ENCODE assay signal across 12 cellular contexts in the genomic region with DNA sequence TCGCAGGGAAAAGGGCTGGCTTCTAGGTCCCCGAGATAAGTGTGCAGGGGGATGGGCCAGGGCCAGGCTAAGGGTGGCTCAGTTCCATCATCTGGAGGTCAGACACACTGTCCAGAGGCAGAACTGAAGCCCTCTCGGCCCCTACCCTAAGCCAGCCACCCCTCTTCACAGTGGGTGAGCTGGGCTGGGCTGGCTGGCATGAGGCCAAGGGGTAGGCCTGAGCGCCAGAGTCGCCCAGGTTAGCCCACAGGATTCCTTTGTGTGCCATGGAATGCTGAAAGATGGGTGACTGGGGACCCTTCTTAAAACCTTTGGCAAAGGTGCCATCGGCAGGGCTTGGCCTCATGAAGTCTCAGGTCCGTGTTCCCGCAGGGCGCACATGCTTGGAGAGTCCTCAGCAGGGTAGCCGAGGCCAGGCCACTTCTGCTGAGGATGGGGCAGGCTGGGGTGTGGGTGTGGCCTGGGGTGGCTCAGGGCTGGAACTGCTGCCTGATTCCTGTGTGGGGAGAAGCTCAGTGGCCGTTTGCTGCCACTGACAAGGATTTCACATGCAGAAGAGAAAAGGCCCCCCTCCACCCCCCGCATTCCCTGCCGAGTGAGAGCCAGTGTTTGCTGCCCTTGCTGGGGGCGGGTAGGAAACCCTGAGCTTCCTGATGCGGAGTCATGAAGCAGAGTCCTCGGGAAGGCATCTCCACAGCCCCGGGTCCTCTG. TPM values are rescaled to one million over a fixed set of nuclear protein-coding genes. Genes with fewer than 3 reads are reported as not detected.
DNase-seq lines count a peak whose midpoint lies in the region; ATAC-seq and TF ChIP-seq lines count a peak whose summit lies in the region.
"Had no signal": no experiment of that assay in that cellular context is flagged by ENCODE, and none has a peak within 500 bp of the region (broad histone marks: within the 10 kb centered on the region; RNA-seq: fewer than 3 reads in every experiment).

No MANE protein-coding gene starts in this region.

- H3K27ac ChIP-seq in HEK293 (ENCODE audit: extremely low read depth, low read depth, low read length): no peak overlapping the region
- peak overlapping the region; percentile 35 for H3K27ac ChIP-seq in layer of hippocampus (ENCODE audit: low read depth, low read length)

- no peak overlapping the region for H3K4me3 Mint-ChIP-seq in activated T-cell treated with anti-CD3 and anti-CD28 coated beads, Interleukin-2, amount 50 U/mL, for 72 hours
- H3K4me3 Mint-ChIP-seq: activated CD4-positive, alpha-beta T cell treated with anti-CD3 and anti-CD28 coated beads, Interleukin-2, amount 10 ng/mL, durations not matched to agents 24 days and 14 days; T-cell had no signal

- POLR2A ChIA-PET in HEK293 (lab: Yijun Ruan, JAX): no interaction called here

- H3K4me1 ChIP-seq in HEK293 (ENCODE audit: control insufficient read depth, insufficient read depth, low read length): no peaks in the 10 kb centered on the region

- H3K36me3 ChIP-seq in HEK293 (ENCODE audit: control insufficient read depth in 2 of 2, insufficient read depth in 1 of 2, low read length in 2 of 2): peaks cover 0 to 25% of the 10 kb centered on the region in 2 experiments; a peak in 1 of 3 replicates

- no peaks in the 10 kb centered on the region for H3K27me3 ChIP-seq in layer of hippocampus (ENCODE audit: control insufficient read depth, insufficient read depth, low read length)

- DNase-seq in astrocyte of the hippocampus (ENCODE audit: low read depth, low spot score) (peak; percentile 34), sciatic nerve (ENCODE audit: low spot score) (peak; percentile 67), NOMO-1 treated with dmso at 0.1 percent for 144 hours (lab: John Stamatoyannopoulos, UW; ENCODE audit: unreplicated experiment) (no peak), GM20000 (ENCODE audit: low spot score) (no peak)
- DNase-seq in activated T-cell treated with anti-CD3 and anti-CD28 coated beads, Interleukin-2, amount 50 U/mL, for 72 hours: no peak
- DNase-seq: activated CD4-positive, alpha-beta T cell treated with anti-CD3 and anti-CD28 coated beads, Interleukin-2, amount 10 ng/mL, durations not matched to agents 24 days and 14 days; NCI-H2081 treated with DMSO at 0.1 percent for 48 hours had no signal

- H3K27me3 Mint-ChIP-seq in activated T-cell treated with anti-CD3 and anti-CD28 coated beads, Interleukin-2, amount 50 U/mL, for 72 hours (ENCODE audit: low read depth): no peaks in the 10 kb centered on the region
- H3K27me3 Mint-ChIP-seq: activated CD4-positive, alpha-beta T cell treated with anti-CD3 and anti-CD28 coated beads, Interleukin-2, amount 10 ng/mL, durations not matched to agents 24 days and 14 days; CD8-positive, alpha-beta memory T cell; T-cell had no signal

- H3K9me3 ChIP-seq in HEK293 (ENCODE audit: control insufficient read depth, insufficient read depth, low read depth, low read length): no peaks in the 10 kb centered on the region

- no peak for TF ChIP-seq CTCF in HEK293 (tag by site-specific recombination; IDR thresholded peaks at IDR 0.05)
- no peak for TF ChIP-seq CTCF in GM20000 (IDR thresholded peaks at IDR 0.05; ENCODE audit: extremely low read depth, missing control alignments)

- no peak overlapping the region for H3K4me3 ChIP-seq in HEK293 (ENCODE audit: low read depth, low read length)

- H3K36me3 Mint-ChIP-seq in activated T-cell treated with anti-CD3 and anti-CD28 coated beads, Interleukin-2, amount 50 U/mL, for 72 hours (ENCODE audit: insufficient read depth in 2 of 2): peaks cover 2 to 9% of the 10 kb centered on the region in 2 donors

- no peak overlapping the region for H3K27ac Mint-ChIP-seq in activated T-cell treated with anti-CD3 and anti-CD28 coated beads, Interleukin-2, amount 50 U/mL, for 72 hours
- H3K27ac Mint-ChIP-seq: activated CD4-positive, alpha-beta T cell treated with anti-CD3 and anti-CD28 coated beads, Interleukin-2, amount 10 ng/mL, durations not matched to agents 24 days and 14 days had no signal

- intact Hi-C loops in sciatic nerve (cut with DNase I): no loop called here

- ATAC-seq in sciatic nerve (peak; percentile 42), GM19035 (IDR thresholded peaks at IDR 0.05; ENCODE audit: unreplicated experiment) (no peak)
- no peak for ATAC-seq in activated T-cell treated with anti-CD3 and anti-CD28 coated beads, Interleukin-2, amount 50 U/mL, for 72 hours (replicated peaks in 1 of 2)
- ATAC-seq: T-cell had no signal

- peaks cover 0 to 2% of the 10 kb centered on the region in 2 donors for H3K9me3 Mint-ChIP-seq in activated T-cell treated with anti-CD3 and anti-CD28 coated beads, Interleukin-2, amount 50 U/mL, for 72 hours
- H3K9me3 Mint-ChIP-seq: activated CD4-positive, alpha-beta T cell treated with anti-CD3 and anti-CD28 coated beads, Interleukin-2, amount 10 ng/mL, durations not matched to agents 24 days and 14 days; CD8-positive, alpha-beta memory T cell; T-cell had no signal

- peaks cover 62% of the 10 kb centered on the region for H3K4me1 Mint-ChIP-seq in activated T-cell treated with anti-CD3 and anti-CD28 coated beads, Interleukin-2, amount 50 U/mL, for 72 hours (ENCODE audit: low read depth)

- CTCF ChIA-PET in HEK293 (lab: Yijun Ruan, JAX): interaction anchor here (0.9 to 4.6 kb wide), 6 partner anchors 9 to 349 kb away, joined by 3 to 29 read pairs (median 8); no protein-coding TSS in a partner anchor

TF ChIP-seq in HEK293, 187 proteins besides CTCF, POLR2A, EP300 and RAD21:
- 0 out of 2 replicates have a peak, but pooled peaks have one; percentile 27 for TF ChIP-seq ZXDB (tag by site-specific recombination; IDR thresholded peaks at IDR 0.05)
- no peak for TF ChIP-seq GLIS2 (tag by site-specific recombination; IDR thresholded peaks at IDR 0.05)
- peak; percentile 49 for TF ChIP-seq ZIC2 (tag by site-specific recombination; IDR thresholded peaks at IDR 0.05)
- TF ChIP-seq GLIS1 (tag by site-specific recombination; IDR thresholded peaks at IDR 0.05): 0 out of 2 replicates have a peak, but pooled peaks have one; percentile 6
- no peak for TF ChIP-seq ZNF514 (tag by site-specific recombination; IDR thresholded peaks at IDR 0.05)
- TF ChIP-seq, protein P1, sequence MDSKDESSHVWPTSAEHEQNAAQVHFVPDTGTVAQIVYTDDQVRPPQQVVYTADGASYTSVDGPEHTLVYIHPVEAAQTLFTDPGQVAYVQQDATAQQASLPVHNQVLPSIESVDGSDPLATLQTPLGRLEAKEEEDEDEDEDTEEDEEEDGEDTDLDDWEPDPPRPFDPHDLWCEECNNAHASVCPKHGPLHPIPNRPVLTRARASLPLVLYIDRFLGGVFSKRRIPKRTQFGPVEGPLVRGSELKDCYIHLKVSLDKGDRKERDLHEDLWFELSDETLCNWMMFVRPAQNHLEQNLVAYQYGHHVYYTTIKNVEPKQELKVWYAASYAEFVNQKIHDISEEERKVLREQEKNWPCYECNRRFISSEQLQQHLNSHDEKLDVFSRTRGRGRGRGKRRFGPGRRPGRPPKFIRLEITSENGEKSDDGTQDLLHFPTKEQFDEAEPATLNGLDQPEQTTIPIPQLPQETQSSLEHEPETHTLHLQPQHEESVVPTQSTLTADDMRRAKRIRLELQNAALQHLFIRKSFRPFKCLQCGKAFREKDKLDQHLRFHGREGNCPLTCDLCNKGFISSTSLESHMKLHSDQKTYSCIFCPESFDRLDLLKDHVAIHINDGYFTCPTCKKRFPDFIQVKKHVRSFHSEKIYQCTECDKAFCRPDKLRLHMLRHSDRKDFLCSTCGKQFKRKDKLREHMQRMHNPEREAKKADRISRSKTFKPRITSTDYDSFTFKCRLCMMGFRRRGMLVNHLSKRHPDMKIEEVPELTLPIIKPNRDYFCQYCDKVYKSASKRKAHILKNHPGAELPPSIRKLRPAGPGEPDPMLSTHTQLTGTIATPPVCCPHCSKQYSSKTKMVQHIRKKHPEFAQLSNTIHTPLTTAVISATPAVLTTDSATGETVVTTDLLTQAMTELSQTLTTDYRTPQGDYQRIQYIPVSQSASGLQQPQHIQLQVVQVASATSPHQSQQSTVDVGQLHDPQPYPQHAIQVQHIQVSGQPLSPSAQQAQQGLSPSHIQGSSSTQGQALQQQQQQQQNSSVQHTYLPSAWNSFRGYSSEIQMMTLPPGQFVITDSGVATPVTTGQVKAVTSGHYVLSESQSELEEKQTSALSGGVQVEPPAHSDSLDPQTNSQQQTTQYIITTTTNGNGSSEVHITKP (tag by site-specific recombination; IDR thresholded peaks at IDR 0.05): peak; percentile 99
- no peak for TF ChIP-seq SCRT2 (tag by site-specific recombination; IDR thresholded peaks at IDR 0.05)
- TF ChIP-seq ZNF596 (tag by site-specific recombination; IDR thresholded peaks at IDR 0.05): no peak
- no peak for TF ChIP-seq IKZF3 (tag by site-specific recombination; IDR thresholded peaks at IDR 0.05)
- peak; percentile 54; the same call in 1 of the 2 replicates for TF ChIP-seq ZNF548 (tag by site-specific recombination; IDR thresholded peaks at IDR 0.05)

RNA-seq across cellular contexts. Expression of gene SPATA2, which starts 24.5 kb away (rescaled TPM):
- 8.2 TPM for total RNA-seq in sciatic nerve
- 10 to 100 TPM; 10.6 to 10.8 TPM for total RNA-seq in activated T-cell treated with anti-CD3 and anti-CD28 coated beads, Interleukin-2, amount 50 U/mL, for 72 hours

RNA-seq across cellular contexts. Expression of gene RNF114, which starts 45.4 kb away (rescaled TPM):
- 80.5 TPM for total RNA-seq in sciatic nerve
- 100 to 1,000 TPM in 1 of 2 donors, 10 to 100 TPM in 1; 99.2 to 113 TPM for total RNA-seq in activated T-cell treated with anti-CD3 and anti-CD28 coated beads, Interleukin-2, amount 50 U/mL, for 72 hours

Comparison
In these comparisons a context has a peak if more than half of its experiments do, and no peak if none do; other contexts are left out.
1. DNase-seq: peak in astrocyte of the hippocampus (single experiment) and sciatic nerve (single experiment); none in NOMO-1 treated with dmso at 0.1 percent for 144 hours (single experiment), activated T-cell treated with anti-CD3 and anti-CD28 coated beads, Interleukin-2, amount 50 U/mL, for 72 hours (0 of 2) and GM20000 (single experiment).